ENCODE assay signal across 28 cellular contexts in genomic region chr7:156778668-156779067, GRCh38.
DNase-seq lines count a peak whose midpoint lies in the region; ATAC-seq and TF ChIP-seq lines count a peak whose summit lies in the region.
"Had no signal": no experiment of that assay in that cellular context is flagged by ENCODE, and none has a peak within 500 bp of the region (broad histone marks: within the 10 kb centered on the region; RNA-seq: fewer than 3 reads in every experiment).

No MANE protein-coding gene starts in this region.

- H3K4me1 Mint-ChIP-seq in activated CD4-positive, alpha-beta T cell treated with anti-CD3 and anti-CD28 coated beads for 36 hours = peaks cover 53% of the 10 kb centered on the region
- H3K4me1 Mint-ChIP-seq in T-helper 2 cell treated with Interferon-gamma antibody and Interleukin-4, amounts not matched to agents 5 μg/mL and 100 μg/mL, for 36 hours (ENCODE audit: low read depth) = peaks cover 47% of the 10 kb centered on the region
- H3K4me1 Mint-ChIP-seq: nephron progenitor cell had no signal

- no peaks in the 10 kb centered on the region for H4K20me1 ChIP-seq in smooth muscle cell (ENCODE audit: low read depth)

- H3K27me3 Mint-ChIP-seq in activated CD4-positive, alpha-beta T cell treated with anti-CD3 and anti-CD28 coated beads for 36 hours = no peaks in the 10 kb centered on the region
- H3K27me3 Mint-ChIP-seq in T-helper 2 cell treated with Interferon-gamma antibody and Interleukin-4, amounts not matched to agents 5 μg/mL and 100 μg/mL, for 36 hours (ENCODE audit: low read depth) = no peaks in the 10 kb centered on the region
- H3K27me3 Mint-ChIP-seq: CD4-positive, alpha-beta T cell had no signal

- WGBS in smooth muscle cell (ENCODE audit: low lambda C conversion rate) = 85% methylated on average over 3 of the region's 3 CpGs

- H3K27ac Mint-ChIP-seq in activated CD4-positive, alpha-beta T cell treated with anti-CD3 and anti-CD28 coated beads for 36 hours = peak overlapping the region; percentile 27
- H3K27ac Mint-ChIP-seq in T-helper 2 cell treated with Interferon-gamma antibody and Interleukin-4, amounts not matched to agents 5 μg/mL and 100 μg/mL, for 36 hours = peak overlapping the region; percentile 32
- H3K27ac Mint-ChIP-seq: CD4-positive, alpha-beta T cell; nephron progenitor cell had no signal

- peaks cover 3% of the 10 kb centered on the region for H3K9me3 Mint-ChIP-seq in activated CD4-positive, alpha-beta T cell treated with anti-CD3 and anti-CD28 coated beads for 36 hours (ENCODE audit: low read depth)
- H3K9me3 Mint-ChIP-seq in T-helper 2 cell treated with Interferon-gamma antibody and Interleukin-4, amounts not matched to agents 5 μg/mL and 100 μg/mL, for 36 hours = peaks cover 10% of the 10 kb centered on the region
- H3K9me3 Mint-ChIP-seq: T-helper 1 cell treated with Interleukin-12 subunit alpha and Interleukin-12 subunit beta and Interleukin-4 antibody, amounts not matched to agents 30 μg/mL and 1 μg/mL, for 36 hours had no signal

- no peak for ATAC-seq in activated CD4-positive, alpha-beta T cell treated with anti-CD3 and anti-CD28 coated beads for 36 hours
- ATAC-seq: activated CD4-positive, CD25-positive, alpha-beta regulatory T cell treated with anti-CD3 and anti-CD28 coated beads, Interleukin-2, amount 50 U/mL, for 24 hours; heart left ventricle; upper lobe of right lung had no signal

- H3F3A ChIP-seq in smooth muscle cell (ENCODE audit: low read depth) = no peaks in the 10 kb centered on the region

- peaks cover 29% of the 10 kb centered on the region for H3K36me3 Mint-ChIP-seq in activated CD4-positive, alpha-beta T cell treated with anti-CD3 and anti-CD28 coated beads for 36 hours (ENCODE audit: low read depth)
- H3K36me3 Mint-ChIP-seq in T-helper 2 cell treated with Interferon-gamma antibody and Interleukin-4, amounts not matched to agents 5 μg/mL and 100 μg/mL, for 36 hours (ENCODE audit: low read depth) = peaks cover 31% of the 10 kb centered on the region

- CTCF ChIA-PET in activated CD4-positive, alpha-beta T cell treated with anti-CD3 and anti-CD28 coated beads for 36 hours (lab: Charles Lee) = interaction anchor here (0.6 to 2.4 kb wide), 11 partner anchors 8 to 166 kb away, joined by 3 to 6 read pairs (median 3); no protein-coding TSS in a partner anchor

- no peaks in the 10 kb centered on the region for H3K27me3 ChIP-seq in smooth muscle cell (ENCODE audit: low read depth)
- H3K27me3 ChIP-seq: heart left ventricle, Peyer's patch, SJSA1, suprapubic skin, upper lobe of right lung had no signal

- H3K9ac ChIP-seq in smooth muscle cell (ENCODE audit: low read depth) = no peak overlapping the region

- no peak overlapping the region for H3K4me2 ChIP-seq in smooth muscle cell

- H2AFZ ChIP-seq in smooth muscle cell (ENCODE audit: low read depth) = no peak overlapping the region

- no peak overlapping the region for H3K4me3 Mint-ChIP-seq in activated CD4-positive, alpha-beta T cell treated with anti-CD3 and anti-CD28 coated beads for 36 hours
- no peak overlapping the region for H3K4me3 Mint-ChIP-seq in T-helper 2 cell treated with Interferon-gamma antibody and Interleukin-4, amounts not matched to agents 5 μg/mL and 100 μg/mL, for 36 hours
- H3K4me3 Mint-ChIP-seq: CD4-positive, alpha-beta T cell; nephron progenitor cell; T-helper 1 cell treated with Interleukin-12 subunit alpha and Interleukin-12 subunit beta and Interleukin-4 antibody, amounts not matched to agents 30 μg/mL and 1 μg/mL, for 36 hours had no signal

- H3K4me1 ChIP-seq in smooth muscle cell (ENCODE audit: low read depth) = no peaks in the 10 kb centered on the region
- H3K4me1 ChIP-seq: heart left ventricle, left ventricle myocardium inferior, Peyer's patch, SJSA1, suprapubic skin, upper lobe of right lung had no signal

- POLR2A ChIA-PET in activated CD4-positive, alpha-beta T cell treated with anti-CD3 and anti-CD28 coated beads for 36 hours (lab: Charles Lee) = interaction anchor here (0.5 kb wide), 1 partner anchor 304 kb away, joined by 8 read pairs; no protein-coding TSS in a partner anchor

- no peaks in the 10 kb centered on the region for H3K36me3 ChIP-seq in smooth muscle cell (ENCODE audit: low read depth)
- H3K36me3 ChIP-seq: Peyer's patch, SJSA1, upper lobe of right lung had no signal

- H3K9me3 ChIP-seq in smooth muscle cell (replicated peaks; ENCODE audit: low read depth) = no peaks in the 10 kb centered on the region
- H3K9me3 ChIP-seq: Peyer's patch, SJSA1, suprapubic skin, upper lobe of right lung had no signal

- intact Hi-C loops in activated CD4-positive, alpha-beta T cell treated with anti-CD3 and anti-CD28 coated beads for 36 hours (cut with DNase I, micrococcal nuclease) = loop anchor here in 1 of 2 experiments (10.0 kb wide), 1 partner anchor 1134 kb away; the partner anchor contains the start of gene RBM33

- no peak for TF ChIP-seq CTCF in smooth muscle cell (IDR thresholded peaks at IDR 0.05; ENCODE audit: borderline replicate concordance, insufficient read depth, poor library complexity, severe bottlenecking)

- no peak for DNase-seq in activated CD4-positive, alpha-beta T cell treated with anti-CD3 and anti-CD28 coated beads for 36 hours
- no peak for DNase-seq in activated CD4-positive, alpha-beta T cell treated with anti-CD3 and anti-CD28 coated beads for 4 hours
- DNase-seq in GM04503 (ENCODE audit: low read depth) (peak; percentile 8), left kidney (ENCODE audit: low read depth, low spot score) (peak; percentile 34), smooth muscle cell (lab: John Stamatoyannopoulos, UW; ENCODE audit: unreplicated experiment) (no peak), RKO (ENCODE audit: low spot score) (no peak), GOT3 (lab: John Stamatoyannopoulos, UW) (no peak)
- DNase-seq in T-helper 2 cell treated with Interferon-gamma antibody and Interleukin-4, amounts not matched to agents 5 μg/mL and 100 μg/mL, for 36 hours (ENCODE audit: low spot score) = no peak
- DNase-seq: caudate nucleus; CD4-positive, alpha-beta T cell; effector CD8-positive, alpha-beta T cell; heart left ventricle; islet precursor cell; left ventricle myocardium inferior; mesenchymal stem cell; NCI-H1694; NCI-H446; NCI-H774; nephron progenitor cell; Peyer's patch; stimulated activated naive CD4-positive, alpha-beta T cell treated with Interleukin-2 at 50 U/mL for 16 hours; upper lobe of right lung had no signal

- H3K4me3 ChIP-seq in smooth muscle cell = no peak overlapping the region
- H3K4me3 ChIP-seq: coronary artery, heart left ventricle, left ventricle myocardium inferior, Peyer's patch, SJSA1, suprapubic skin, upper lobe of right lung had no signal

- H3K27ac ChIP-seq in smooth muscle cell (ENCODE audit: low read depth) = no peak overlapping the region
- H3K27ac ChIP-seq: 22Rv1, coronary artery, heart left ventricle, left ventricle myocardium inferior, Peyer's patch, SJSA1, suprapubic skin, upper lobe of right lung had no signal

- no peaks in the 10 kb centered on the region for H3K79me2 ChIP-seq in smooth muscle cell (ENCODE audit: low read depth)

Comparison
In these comparisons a context has a peak if more than half of its experiments do, and no peak if none do; other contexts are left out.
1. DNase-seq: peak in GM04503 (single experiment) and left kidney (single experiment); none in activated CD4-positive, alpha-beta T cell treated with anti-CD3 and anti-CD28 coated beads for 36 hours (single experiment), activated CD4-positive, alpha-beta T cell treated with anti-CD3 and anti-CD28 coated beads for 4 hours (0 of 2), T-helper 2 cell treated with Interferon-gamma antibody and Interleukin-4, amounts not matched to agents 5 μg/mL and 100 μg/mL, for 36 hours (single experiment), smooth muscle cell (single experiment), RKO (single experiment) and GOT3 (single experiment).